ENCODE assay signal across 8 cellular contexts in genomic region chr1:61452354-61452990, GRCh38.
A peak's percentile ranks its signal among the peaks of the same experiment; 100 is the strongest.
DNase-seq lines count a peak whose midpoint lies in the region; ATAC-seq and TF ChIP-seq lines count a peak whose summit lies in the region.

No MANE protein-coding gene starts in this region.

- no peak overlapping the region for H2BK5ac ChIP-seq in IMR-90 (ENCODE audit: low read depth, low read length, poor library complexity, severe bottlenecking)

- no peak overlapping the region for H2AK9ac ChIP-seq in IMR-90 (replicated peaks; ENCODE audit: low read depth, low read length, poor library complexity)

- intact Hi-C loops in IMR-90 (cut with micrococcal nuclease) = loop anchor here (2.0 to 5.0 kb wide), 4 partner anchors 250 to 410 kb away; no protein-coding TSS in a partner anchor
- intact Hi-C loops in ascending aorta (cut with DNase I) = loop anchor here (2.0 to 5.0 kb wide), 7 partner anchors 114 to 475 kb away; no protein-coding TSS in a partner anchor
- intact Hi-C loops in ovary (cut with DNase I) = loop anchor here (5.0 to 10.0 kb wide), 6 partner anchors 185 to 478 kb away; partner anchors contain the start of gene TM2D1 (in 1 of the 4)

- in situ Hi-C loops in IMR-90 (cut with MboI; ENCODE audit: low sequenced_read_pairs) = loop anchor here (10.0 kb wide), 1 partner anchor 478 kb away; no protein-coding TSS in a partner anchor

- DNase-seq in IMR-90 (peak; percentile 4), ascending aorta (ENCODE audit: low spot score in 2 of 2) (no peak), hepatocyte (ENCODE audit: low spot score) (no peak), smooth muscle cell (lab: John Stamatoyannopoulos, UW; ENCODE audit: unreplicated experiment) (no peak), cortex of kidney (lab: John Stamatoyannopoulos, UW) (no peak), ovary (no peak)
- no peak for DNase-seq in activated CD4-positive, alpha-beta T cell treated with anti-CD3 and anti-CD28 coated beads, Interleukin-2, amount 50 U/mL, for 1 hour

- no peaks in the 10 kb centered on the region for H3F3A ChIP-seq in smooth muscle cell (ENCODE audit: low read depth)

- no peak for TF ChIP-seq CTCF in IMR-90 (conservative IDR thresholded peaks at IDR 0.05; ENCODE audit: low read depth, low read length)
- no peak for TF ChIP-seq CTCF in ascending aorta (IDR thresholded peaks at IDR 0.05)
- TF ChIP-seq CTCF in hepatocyte (IDR thresholded peaks at IDR 0.05; ENCODE audit: poor library complexity) = no peak
- TF ChIP-seq CTCF in smooth muscle cell (IDR thresholded peaks at IDR 0.05; ENCODE audit: borderline replicate concordance, insufficient read depth, poor library complexity, severe bottlenecking) = no peak
- no peak for TF ChIP-seq CTCF in ovary (IDR thresholded peaks at IDR 0.05)

- H3K9me2 ChIP-seq in hepatocyte (replicated peaks; ENCODE audit: insufficient read depth) = no peaks in the 10 kb centered on the region

- H3K18ac ChIP-seq in IMR-90 (ENCODE audit: low read depth, low read length) = no peak overlapping the region

- H2BK15ac ChIP-seq in IMR-90 (ENCODE audit: low read depth, low read length) = no peak overlapping the region

- no peak overlapping the region for H3K56ac ChIP-seq in IMR-90 (ENCODE audit: extremely low read depth, insufficient read depth, low read length)

- H3K27ac ChIP-seq in IMR-90 (ENCODE audit: insufficient read depth, low read length) (no peak overlapping the region), ascending aorta (peak overlapping the region; percentile 83 to 92), hepatocyte (peak overlapping the region; percentile 77), smooth muscle cell (ENCODE audit: low read depth) (peak overlapping the region; percentile 96), ovary (peak overlapping the region in 1 of 2 donors; percentile 85)

- H3K4ac ChIP-seq in IMR-90 (ENCODE audit: low read depth, low read length) = no peak overlapping the region

- H2AFZ ChIP-seq in IMR-90 (replicated peaks; ENCODE audit: low read length, poor library complexity) = no peak overlapping the region
- no peak overlapping the region for H2AFZ ChIP-seq in hepatocyte
- H2AFZ ChIP-seq in smooth muscle cell (ENCODE audit: low read depth) = peak overlapping the region; percentile 47

- no peak overlapping the region for H2AK5ac ChIP-seq in IMR-90 (ENCODE audit: low read depth, low read length)

- no peaks in the 10 kb centered on the region for H3K9me3 ChIP-seq in IMR-90 (ENCODE audit: control insufficient read depth, insufficient read depth, low read length)
- H3K9me3 ChIP-seq in ascending aorta = no peaks in the 10 kb centered on the region
- H3K9me3 ChIP-seq in hepatocyte (ENCODE audit: low read depth) = no peaks in the 10 kb centered on the region
- H3K9me3 ChIP-seq in smooth muscle cell (replicated peaks; ENCODE audit: low read depth) = no peaks in the 10 kb centered on the region
- H3K9me3 ChIP-seq in ovary = no peaks in the 10 kb centered on the region

- ATAC-seq in IMR-90 (ENCODE audit: low read depth) = no peak
- ATAC-seq in HG03045 (IDR thresholded peaks at IDR 0.05; ENCODE audit: unreplicated experiment) = no peak

- no peak overlapping the region for H4K5ac ChIP-seq in IMR-90 (ENCODE audit: low read depth, low read length)

- H4K8ac ChIP-seq in IMR-90 (ENCODE audit: low read depth in 2 of 2, low read length in 2 of 2) = no peak overlapping the region

- H3K14ac ChIP-seq in IMR-90 (replicated peaks; ENCODE audit: low read depth, low read length) = no peak overlapping the region

- peaks cover 2% of the 10 kb centered on the region; the same call in 1 of the 2 replicates for H3K4me1 ChIP-seq in IMR-90 (ENCODE audit: control insufficient read depth, insufficient read depth, low read length)
- peaks cover 20 to 57% of the 10 kb centered on the region in 2 donors for H3K4me1 ChIP-seq in ascending aorta
- H3K4me1 ChIP-seq in hepatocyte (ENCODE audit: insufficient read depth) = peaks cover 38% of the 10 kb centered on the region
- H3K4me1 ChIP-seq in smooth muscle cell (ENCODE audit: low read depth) = peaks cover 14% of the 10 kb centered on the region
- peaks cover 15% of the 10 kb centered on the region for H3K4me1 ChIP-seq in ovary (ENCODE audit: insufficient read depth)

- H3K4me2 ChIP-seq in IMR-90 (ENCODE audit: low read depth, low read length) = peak overlapping the region; percentile 51; the same call in 1 of the 2 replicates
- H3K4me2 ChIP-seq in hepatocyte = peak overlapping the region; percentile 36
- H3K4me2 ChIP-seq in smooth muscle cell = peak overlapping the region; percentile 76

- CTCF ChIA-PET in IMR-90 (lab: Yijun Ruan, JAX) = interaction anchor here (0.6 to 2.9 kb wide), 7 partner anchors 12 to 1055 kb away, joined by 3 to 10 read pairs (median 4); no protein-coding TSS in a partner anchor

- H2BK20ac ChIP-seq in IMR-90 (ENCODE audit: low read depth, low read length) = no peak overlapping the region

- no peaks in the 10 kb centered on the region for H3K9me1 ChIP-seq in IMR-90 (ENCODE audit: insufficient read depth, low read length)

- no CpG with 5 or more reads among the region's 4 CpGs for WGBS in IMR-90 (ENCODE audit: extremely low coverage in 2 of 2, insufficient read length in 1 of 2), 2 experiments
- WGBS in hepatocyte (ENCODE audit: low lambda C conversion rate, missing lambda C conversion rate) = 14% methylated on average over 4 of the region's 4 CpGs
- 6% methylated on average over 4 of the region's 4 CpGs for WGBS in smooth muscle cell (ENCODE audit: low lambda C conversion rate)
- WGBS in ovary, 3 donors = 3 to 6% (median 4%) methylated on average over 4 of the region's 4 CpGs

- dilution Hi-C loops in IMR-90 (cut with HindIII; ENCODE audit: low sequenced_read_pairs, unreplicated experiment) = no loop called here

- no peak for TF ChIP-seq RAD21 in IMR-90 (IDR thresholded peaks at IDR 0.05; ENCODE audit: low read length)

- POLR2A ChIA-PET in IMR-90 (lab: Charles Lee; ENCODE audit: unreplicated experiment) = interaction anchor here (0.6 kb wide), 1 partner anchor 398 kb away, joined by 3 read pairs; no protein-coding TSS in a partner anchor

- H3K79me2 ChIP-seq in hepatocyte (no peaks in the 10 kb centered on the region), smooth muscle cell (ENCODE audit: low read depth) (no peaks in the 10 kb centered on the region)

- no peak overlapping the region for H3K23ac ChIP-seq in IMR-90 (ENCODE audit: low read depth, low read length)

- H3K79me1 ChIP-seq in IMR-90 (ENCODE audit: low read depth in 1 of 2, low read length in 2 of 2) = no peaks in the 10 kb centered on the region

- BruUV-seq in IMR-90 (replicated peaks; lab: Mats Ljungman, UMichigan) = no TSS peak

- H3K36me3 ChIP-seq in IMR-90 (ENCODE audit: control insufficient read depth, insufficient read depth, low read length) (no peaks in the 10 kb centered on the region), ascending aorta (peaks cover 7% of the 10 kb centered on the region in 2 donors), hepatocyte (replicated peaks; ENCODE audit: insufficient read depth, low read depth) (no peaks in the 10 kb centered on the region), smooth muscle cell (ENCODE audit: low read depth) (no peaks in the 10 kb centered on the region), ovary (no peaks in the 10 kb centered on the region)

- no peak overlapping the region for H3K4me3 ChIP-seq in IMR-90 (ENCODE audit: insufficient read depth, low read depth, low read length)
- H3K4me3 ChIP-seq in ascending aorta = no peak overlapping the region
- H3K4me3 ChIP-seq in hepatocyte = no peak overlapping the region
- H3K4me3 ChIP-seq in smooth muscle cell = no peak overlapping the region
- no peak overlapping the region for H3K4me3 ChIP-seq in ovary

- no peak for TF ChIP-seq EP300 in ovary (IDR thresholded peaks at IDR 0.05)

- H3K27me3 ChIP-seq in IMR-90 (ENCODE audit: control insufficient read depth, insufficient read depth, low read length) = no peaks in the 10 kb centered on the region; the same call in 1 of the 2 replicates
- no peaks in the 10 kb centered on the region for H3K27me3 ChIP-seq in ascending aorta
- H3K27me3 ChIP-seq in hepatocyte = no peaks in the 10 kb centered on the region
- H3K27me3 ChIP-seq in smooth muscle cell (ENCODE audit: low read depth) = no peaks in the 10 kb centered on the region
- H3K27me3 ChIP-seq in ovary = no peaks in the 10 kb centered on the region

- no peak overlapping the region for H3K9ac ChIP-seq in IMR-90 (ENCODE audit: low read depth, low read length)
- H3K9ac ChIP-seq in smooth muscle cell (ENCODE audit: low read depth) = peak overlapping the region; percentile 82

- H4K91ac ChIP-seq in IMR-90 (ENCODE audit: insufficient read depth, low read depth, low read length) = no peak overlapping the region

- H4K20me1 ChIP-seq in IMR-90 (ENCODE audit: insufficient read depth, low read length) = no peaks in the 10 kb centered on the region
- H4K20me1 ChIP-seq in hepatocyte (ENCODE audit: insufficient read depth, poor library complexity, severe bottlenecking) = no peaks in the 10 kb centered on the region
- H4K20me1 ChIP-seq in smooth muscle cell (ENCODE audit: low read depth) = no peaks in the 10 kb centered on the region

- TF ChIP-seq POLR2A in IMR-90 (IDR thresholded peaks at IDR 0.05; ENCODE audit: low read depth, low read length) (no peak), ovary (IDR thresholded peaks at IDR 0.05) (no peak)

- no peak overlapping the region for H2BK120ac ChIP-seq in IMR-90 (ENCODE audit: low read depth, low read length)

TF ChIP-seq in IMR-90, 13 proteins besides CTCF, POLR2A, EP300 and RAD21:
- TF ChIP-seq MAFK (IDR thresholded peaks at IDR 0.05; ENCODE audit: low read depth, low read length) (peak; percentile 41; the same call in 1 of the 2 replicates), RFX5 (IDR thresholded peaks at IDR 0.05; ENCODE audit: low read depth, low read length) (no peak)
